Comparison of ENCODE assay signal across 27 cellular contexts in the genomic region with DNA sequence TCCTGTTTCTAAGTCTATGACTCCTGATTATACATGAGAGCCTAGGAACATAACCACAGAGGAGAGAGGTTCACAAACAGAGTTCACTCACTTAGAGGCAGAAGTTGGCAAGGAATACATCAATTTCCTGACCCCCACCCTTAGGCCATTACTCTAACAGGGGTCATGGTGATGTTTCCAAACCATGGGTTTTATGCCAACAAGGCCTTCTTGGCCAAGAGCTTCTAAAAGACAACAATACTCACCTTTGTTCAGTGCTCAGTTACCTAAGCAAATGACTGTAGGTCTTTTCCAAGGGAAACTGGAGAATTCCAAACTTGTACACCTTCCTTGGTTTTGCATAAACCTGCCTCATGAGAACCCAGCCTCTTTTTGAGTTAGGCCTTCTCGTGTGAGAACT. TPM values are rescaled to one million over a fixed set of nuclear protein-coding genes. Genes with fewer than 3 reads are reported as not detected.
DNase-seq lines count a peak whose midpoint lies in the region; ATAC-seq and TF ChIP-seq lines count a peak whose summit lies in the region.
"Had no signal": no experiment of that assay in that cellular context is flagged by ENCODE, and none has a peak within 500 bp of the region (broad histone marks: within the 10 kb centered on the region; RNA-seq: fewer than 3 reads in every experiment).

No MANE protein-coding gene starts in this region.

- no peak for TF ChIP-seq CTCF in liver (IDR thresholded peaks at IDR 0.05; ENCODE audit: low read depth, low read length, missing input control)
- TF ChIP-seq CTCF in right lobe of liver (IDR thresholded peaks at IDR 0.05), result no peak
- TF ChIP-seq CTCF in body of pancreas (IDR thresholded peaks at IDR 0.05), result no peak
- no peak for TF ChIP-seq CTCF in nephron progenitor cell (IDR thresholded peaks at IDR 0.05)

- TF ChIP-seq POLR2A in right lobe of liver (IDR thresholded peaks at IDR 0.05) (no peak), body of pancreas (IDR thresholded peaks at IDR 0.05) (no peak)

- intact Hi-C loops in right lobe of liver (cut with DNase I), result no loop called here
- intact Hi-C loops in body of pancreas (cut with DNase I), result no loop called here
- intact Hi-C loops in activated T-helper 1 cell treated with anti-CD3 and anti-CD28 coated beads, Interleukin-12 subunit alpha, Interleukin-12 subunit beta, Interleukin-2, Interleukin-4 antibody, amounts not matched to agents 30 ng/mL and 10 ng/mL and 1 ng/mL, durations not matched to agents 14 hours and 24 hours and 36 hours (cut with micrococcal nuclease), result no loop called here

- TF ChIP-seq RAD21 in liver (IDR thresholded peaks at IDR 0.05), result no peak

- ATAC-seq in right lobe of liver (no peak), body of pancreas (peak; percentile 66)
- ATAC-seq: GM12878 had no signal

- 14% methylated on average over 1 of the region's 1 CpG for WGBS in liver
- 31% methylated on average over 1 of the region's 1 CpG for WGBS in right lobe of liver (ENCODE audit: insufficient coverage, low coverage, low lambda C conversion rate, missing lambda C conversion rate)
- WGBS in body of pancreas, 2 donors, result 22 to 24% methylated on average over 1 of the region's 1 CpG

- H3K27me3 ChIP-seq in liver (ENCODE audit: control insufficient read depth in 4 of 4, insufficient read depth in 4 of 4, low read length in 3 of 4), result peaks cover 0 to 5% (median 0%) of the 10 kb centered on the region in 4 donors
- no peaks in the 10 kb centered on the region for H3K27me3 ChIP-seq in right lobe of liver
- H3K27me3 ChIP-seq in body of pancreas, result no peaks in the 10 kb centered on the region
- H3K27me3 ChIP-seq: BLaER1 had no signal

- H3K9me3 Mint-ChIP-seq in activated T-helper 1 cell treated with anti-CD3 and anti-CD28 coated beads, Interleukin-12 subunit alpha, Interleukin-12 subunit beta, Interleukin-2, Interleukin-4 antibody, amounts not matched to agents 30 ng/mL and 10 ng/mL and 1 ng/mL, durations not matched to agents 14 hours and 24 hours and 36 hours, result no peaks in the 10 kb centered on the region
- peaks cover 65% of the 10 kb centered on the region for H3K9me3 Mint-ChIP-seq in nephron progenitor cell
- H3K9me3 Mint-ChIP-seq: CD4-positive, alpha-beta memory T cell had no signal

- H3K36me3 ChIP-seq in liver (ENCODE audit: control insufficient read depth in 4 of 4, insufficient read depth in 3 of 4, low read depth in 1 of 4, low read length in 3 of 4) (no peaks in the 10 kb centered on the region), right lobe of liver (no peaks in the 10 kb centered on the region), body of pancreas (replicated peaks in 1 of 2; ENCODE audit: insufficient read depth in 1 of 2, low read depth in 2 of 2) (no peaks in the 10 kb centered on the region)
- H3K36me3 ChIP-seq: BE2C, BLaER1 had no signal

- no peak overlapping the region for H3K9ac ChIP-seq in liver (ENCODE audit: low read depth in 1 of 2, low read length in 2 of 2)
- H3K9ac ChIP-seq: BLaER1 had no signal

- H3K4me1 Mint-ChIP-seq in activated T-helper 1 cell treated with anti-CD3 and anti-CD28 coated beads, Interleukin-12 subunit alpha, Interleukin-12 subunit beta, Interleukin-2, Interleukin-4 antibody, amounts not matched to agents 30 ng/mL and 10 ng/mL and 1 ng/mL, durations not matched to agents 14 hours and 24 hours and 36 hours (ENCODE audit: low read depth), result no peaks in the 10 kb centered on the region
- H3K4me1 Mint-ChIP-seq in nephron progenitor cell, result no peaks in the 10 kb centered on the region
- H3K4me1 Mint-ChIP-seq: CD14-positive monocyte; CD4-positive, alpha-beta memory T cell; CD4-positive, CD25-positive, alpha-beta regulatory T cell; CD8-positive, alpha-beta memory T cell had no signal

- H3K27ac Mint-ChIP-seq in activated T-helper 1 cell treated with anti-CD3 and anti-CD28 coated beads, Interleukin-12 subunit alpha, Interleukin-12 subunit beta, Interleukin-2, Interleukin-4 antibody, amounts not matched to agents 30 ng/mL and 10 ng/mL and 1 ng/mL, durations not matched to agents 14 hours and 24 hours and 36 hours, result no peak overlapping the region
- H3K27ac Mint-ChIP-seq in nephron progenitor cell, result no peak overlapping the region
- H3K27ac Mint-ChIP-seq: CD14-positive monocyte; CD4-positive, CD25-positive, alpha-beta regulatory T cell; CD8-positive, alpha-beta memory T cell had no signal

- H3K4me1 ChIP-seq in liver (ENCODE audit: control insufficient read depth in 4 of 4, insufficient read depth in 4 of 4, low read length in 3 of 4), result no peaks in the 10 kb centered on the region
- H3K4me1 ChIP-seq in right lobe of liver, result no peaks in the 10 kb centered on the region
- H3K4me1 ChIP-seq in body of pancreas, result no peaks in the 10 kb centered on the region
- H3K4me1 ChIP-seq: BE2C, BLaER1 had no signal

- H3K27ac ChIP-seq in liver (ENCODE audit: low read depth in 1 of 2, low read length in 2 of 2), result no peak overlapping the region
- no peak overlapping the region for H3K27ac ChIP-seq in right lobe of liver
- peak overlapping the region in 1 of 4 donors; percentile 18 for H3K27ac ChIP-seq in body of pancreas
- H3K27ac ChIP-seq: BLaER1 had no signal

- no peaks in the 10 kb centered on the region for H3K9me3 ChIP-seq in liver (ENCODE audit: control insufficient read depth in 4 of 4, low read length in 3 of 4)
- H3K9me3 ChIP-seq in right lobe of liver, result no peaks in the 10 kb centered on the region
- no peaks in the 10 kb centered on the region for H3K9me3 ChIP-seq in body of pancreas
- H3K9me3 ChIP-seq: BE2C, BLaER1 had no signal

- no peak overlapping the region for H3K4me3 Mint-ChIP-seq in activated T-helper 1 cell treated with anti-CD3 and anti-CD28 coated beads, Interleukin-12 subunit alpha, Interleukin-12 subunit beta, Interleukin-2, Interleukin-4 antibody, amounts not matched to agents 30 ng/mL and 10 ng/mL and 1 ng/mL, durations not matched to agents 14 hours and 24 hours and 36 hours
- no peak overlapping the region for H3K4me3 Mint-ChIP-seq in nephron progenitor cell
- H3K4me3 Mint-ChIP-seq: CD14-positive monocyte; CD4-positive, alpha-beta memory T cell; CD8-positive, alpha-beta memory T cell had no signal

- DNase-seq in right lobe of liver (no peak), body of pancreas (peak in 1 of 4 donors; percentile 13), nephron progenitor cell (no peak)
- DNase-seq in activated T-helper 1 cell treated with anti-CD3 and anti-CD28 coated beads, Interleukin-12 subunit alpha, Interleukin-12 subunit beta, Interleukin-2, Interleukin-4 antibody, amounts not matched to agents 30 ng/mL and 10 ng/mL and 1 ng/mL, durations not matched to agents 14 hours and 24 hours and 36 hours (ENCODE audit: low spot score), result no peak
- DNase-seq: 8988T; ACHN; BE2C; C1 segment of cervical spinal cord; CD4-positive, alpha-beta memory T cell; CD4-positive, CD25-positive, alpha-beta regulatory T cell; CD8-positive, alpha-beta memory T cell; COR-L47; DMS 273 treated with DMSO at 0.1 percent for 48 hours; DMS153; DMS53; DMS79; DND-41; EL; GDM1 had no signal

- H3K4me3 ChIP-seq in liver (ENCODE audit: low read depth in 1 of 3, low read length in 3 of 3) (no peak overlapping the region), right lobe of liver (no peak overlapping the region), body of pancreas (no peak overlapping the region)
- H3K4me3 ChIP-seq: BLaER1, GM12878 had no signal

- H3K27me3 Mint-ChIP-seq in activated T-helper 1 cell treated with anti-CD3 and anti-CD28 coated beads, Interleukin-12 subunit alpha, Interleukin-12 subunit beta, Interleukin-2, Interleukin-4 antibody, amounts not matched to agents 30 ng/mL and 10 ng/mL and 1 ng/mL, durations not matched to agents 14 hours and 24 hours and 36 hours (ENCODE audit: insufficient read depth), result peaks cover 15% of the 10 kb centered on the region
- peaks cover 3% of the 10 kb centered on the region for H3K27me3 Mint-ChIP-seq in nephron progenitor cell (ENCODE audit: low read depth, poor library complexity)

- H3K36me3 Mint-ChIP-seq in activated T-helper 1 cell treated with anti-CD3 and anti-CD28 coated beads, Interleukin-12 subunit alpha, Interleukin-12 subunit beta, Interleukin-2, Interleukin-4 antibody, amounts not matched to agents 30 ng/mL and 10 ng/mL and 1 ng/mL, durations not matched to agents 14 hours and 24 hours and 36 hours (ENCODE audit: low read depth), result no peaks in the 10 kb centered on the region
- H3K36me3 Mint-ChIP-seq in nephron progenitor cell (ENCODE audit: low read depth), result no peaks in the 10 kb centered on the region
- H3K36me3 Mint-ChIP-seq: CD14-positive monocyte; CD4-positive, alpha-beta memory T cell; CD4-positive, CD25-positive, alpha-beta regulatory T cell had no signal

TF ChIP-seq in liver, 16 proteins besides CTCF, POLR2A, EP300 and RAD21:
- no peak for TF ChIP-seq FOXA2 (IDR thresholded peaks at IDR 0.05)
- no peak for TF ChIP-seq SP1 (IDR thresholded peaks at IDR 0.05)
- TF ChIP-seq NR2F2 (IDR thresholded peaks at IDR 0.05), result peak; percentile 40

RNA-seq across cellular contexts. Expression of a gene that starts 52.6 kb away (rescaled TPM):
- not detected for total RNA-seq in liver
- not detected for polyA plus RNA-seq in liver
- total RNA-seq in right lobe of liver, result not detected
- total RNA-seq in body of pancreas, result not detected
- not detected in 2 replicates for total RNA-seq in activated T-helper 1 cell treated with anti-CD3 and anti-CD28 coated beads, Interleukin-12 subunit alpha, Interleukin-12 subunit beta, Interleukin-2, Interleukin-4 antibody, amounts not matched to agents 30 ng/mL and 10 ng/mL and 1 ng/mL, durations not matched to agents 14 hours and 24 hours and 36 hours
- total RNA-seq: A673; CD4-positive, alpha-beta memory T cell; CD4-positive, CD25-positive, alpha-beta regulatory T cell; CD8-positive, alpha-beta memory T cell; Daoy; G401; GM12878 had no signal
- polyA plus RNA-seq: AG04450; CD14-positive monocyte; CD4-positive, alpha-beta memory T cell; CD4-positive, CD25-positive, alpha-beta regulatory T cell; CD8-positive, alpha-beta memory T cell; GM12878 had no signal

RNA-seq across cellular contexts. Expression of a gene that starts 55.9 kb away (rescaled TPM):
- total RNA-seq in liver (10 to 100 TPM; 17.1 to 19.7 TPM), right lobe of liver (10 to 100 TPM; 18.9 to 30.5 (median 22.5) TPM), body of pancreas (10 to 100 TPM; 13.5 to 45.5 TPM)
- 10 to 100 TPM; 28.6 to 28.8 TPM for polyA plus RNA-seq in liver
- 56.7 and 57.3 TPM in 2 replicates for total RNA-seq in activated T-helper 1 cell treated with anti-CD3 and anti-CD28 coated beads, Interleukin-12 subunit alpha, Interleukin-12 subunit beta, Interleukin-2, Interleukin-4 antibody, amounts not matched to agents 30 ng/mL and 10 ng/mL and 1 ng/mL, durations not matched to agents 14 hours and 24 hours and 36 hours
